In genomic region chr6:156687875-156688549, GRCh38 we compare ENCODE assay signal across 8 cellular contexts.
DNase-seq lines count a peak whose midpoint lies in the region; ATAC-seq and TF ChIP-seq lines count a peak whose summit lies in the region.

No MANE protein-coding gene starts in this region.

- no peaks in the 10 kb centered on the region for H4K20me1 ChIP-seq in neural cell (ENCODE audit: insufficient read depth)

- H2AFZ ChIP-seq in neural cell (ENCODE audit: low read depth, low read length): peak overlapping the region; percentile 34

- no peak overlapping the region for H3K27ac ChIP-seq in HUES6 (ENCODE audit: low read depth, low read length)
- H3K27ac ChIP-seq in foreskin keratinocyte: peak overlapping the region; percentile 77
- H3K27ac ChIP-seq in neural cell (ENCODE audit: low read length): peak overlapping the region; percentile 79

- ATAC-seq in foreskin keratinocyte (no peak), HG03097 (IDR thresholded peaks at IDR 0.05; ENCODE audit: low FRiP score, unreplicated experiment) (no peak), GM18519 (IDR thresholded peaks at IDR 0.05; ENCODE audit: low FRiP score, unreplicated experiment) (no peak)

- TF ChIP-seq RAD21 in neural cell (conservative IDR thresholded peaks at IDR 0.05): no peak

- intact Hi-C loops in Caco-2 (cut with micrococcal nuclease; ENCODE audit: unreplicated experiment): loop anchor here (1.0 kb wide), 3 partner anchors 31 to 333 kb away; partner anchors contain the start of gene ARID1B

- TF ChIP-seq CTCF in Caco-2 (IDR thresholded peaks at IDR 0.05; ENCODE audit: insufficient read depth in 1 of 2, low read depth in 1 of 2, low read length in 1 of 2, severe bottlenecking in 1 of 2, unreplicated experiment in 1 of 2) (no peak), foreskin keratinocyte (conservative IDR thresholded peaks at IDR 0.05) (no peak), neural cell (IDR thresholded peaks at IDR 0.05; ENCODE audit: poor library complexity, severe bottlenecking) (no peak)

- no peaks in the 10 kb centered on the region; the same call in 1 of the 2 replicates for H3K27me3 ChIP-seq in Caco-2 (replicated peaks; ENCODE audit: control insufficient read depth, insufficient read depth, low read length)
- no peaks in the 10 kb centered on the region for H3K27me3 ChIP-seq in HUES6 (ENCODE audit: control insufficient read depth, insufficient read depth, low read length)
- no peaks in the 10 kb centered on the region for H3K27me3 ChIP-seq in foreskin keratinocyte
- H3K27me3 ChIP-seq in neural cell (ENCODE audit: insufficient read depth, low read depth, low read length): no peaks in the 10 kb centered on the region

- H3K79me2 ChIP-seq in neural cell (replicated peaks; ENCODE audit: insufficient read depth, low read length): no peaks in the 10 kb centered on the region

- peak overlapping the region; percentile 30 for H3K4me2 ChIP-seq in neural cell (ENCODE audit: low read length)

- no peaks in the 10 kb centered on the region for H3K9me2 ChIP-seq in neural cell (ENCODE audit: insufficient read depth, low read length)

- no peaks in the 10 kb centered on the region for H3K27me3 Mint-ChIP-seq in Caco-2 (ENCODE audit: insufficient read depth, unreplicated experiment)
- H3K27me3 Mint-ChIP-seq in activated CD4-positive, alpha-beta memory T cell treated with anti-CD3 and anti-CD28 coated beads, Interleukin-2, amount 10 ng/mL, durations not matched to agents 7 days and 5 days: peaks cover 4% of the 10 kb centered on the region

- TF ChIP-seq EP300 in neural cell (conservative IDR thresholded peaks at IDR 0.05; ENCODE audit: poor library complexity, severe bottlenecking): no peak

- peak; percentile 37 to 39 for DNase-seq in Caco-2
- DNase-seq in activated CD4-positive, alpha-beta memory T cell treated with anti-CD3 and anti-CD28 coated beads, Interleukin-2, amount 10 ng/mL, durations not matched to agents 7 days and 5 days: no peak
- peak; percentile 2 to 32 for DNase-seq in foreskin keratinocyte
- no peak for DNase-seq in SIG-M5 (lab: John Stamatoyannopoulos, UW)

- H3K9me3 ChIP-seq in Caco-2: no peaks in the 10 kb centered on the region
- no peaks in the 10 kb centered on the region for H3K9me3 ChIP-seq in HUES6 (ENCODE audit: control insufficient read depth, insufficient read depth, low read depth, low read length)
- H3K9me3 ChIP-seq in neural cell (ENCODE audit: low read length): no peaks in the 10 kb centered on the region

- peaks cover 5% of the 10 kb centered on the region for H3F3A ChIP-seq in neural cell (ENCODE audit: insufficient read depth, low read length, poor library complexity, severe bottlenecking)

- H3K9me3 Mint-ChIP-seq in Caco-2 (ENCODE audit: unreplicated experiment): no peaks in the 10 kb centered on the region
- no peaks in the 10 kb centered on the region for H3K9me3 Mint-ChIP-seq in activated CD4-positive, alpha-beta memory T cell treated with anti-CD3 and anti-CD28 coated beads, Interleukin-2, amount 10 ng/mL, durations not matched to agents 7 days and 5 days

- H3K27ac Mint-ChIP-seq in Caco-2 (ENCODE audit: unreplicated experiment): peak overlapping the region; percentile 33
- peak overlapping the region; percentile 56 for H3K27ac Mint-ChIP-seq in activated CD4-positive, alpha-beta memory T cell treated with anti-CD3 and anti-CD28 coated beads, Interleukin-2, amount 10 ng/mL, durations not matched to agents 7 days and 5 days

- peak overlapping the region; percentile 79 for H3K4me3 ChIP-seq in Caco-2 (ENCODE audit: low read depth, low read length)
- H3K4me3 ChIP-seq in HUES6 (ENCODE audit: low read depth, low read length): peak overlapping the region; percentile 71
- peak overlapping the region; percentile 71 for H3K4me3 ChIP-seq in neural cell (ENCODE audit: low read length)

- H3K4me1 ChIP-seq in Caco-2: no peaks in the 10 kb centered on the region; the same call in 1 of the 2 replicates
- H3K4me1 ChIP-seq in HUES6 (ENCODE audit: control insufficient read depth, insufficient read depth, low read length): peaks cover 12% of the 10 kb centered on the region
- no peaks in the 10 kb centered on the region for H3K4me1 ChIP-seq in foreskin keratinocyte

- peak overlapping the region; percentile 75 for H3K4me3 Mint-ChIP-seq in Caco-2 (ENCODE audit: unreplicated experiment)
- H3K4me3 Mint-ChIP-seq in activated CD4-positive, alpha-beta memory T cell treated with anti-CD3 and anti-CD28 coated beads, Interleukin-2, amount 10 ng/mL, durations not matched to agents 7 days and 5 days: peak overlapping the region; percentile 69

- POLR2A ChIA-PET in Caco-2 (lab: Charles Lee): no interaction called here
- POLR2A ChIA-PET in activated CD4-positive, alpha-beta memory T cell treated with anti-CD3 and anti-CD28 coated beads, Interleukin-2, amount 10 ng/mL, durations not matched to agents 7 days and 5 days (lab: Charles Lee): interaction anchor here (1.0 to 4.0 kb wide), 3 partner anchors 90 to 333 kb away, joined by 3 to 45 read pairs (median 12); partner anchors contain the start of gene ARID1B

- H3K36me3 ChIP-seq in Caco-2 (ENCODE audit: control insufficient read depth, insufficient read depth, low read length) (no peaks in the 10 kb centered on the region), HUES6 (ENCODE audit: control insufficient read depth, insufficient read depth, low read length) (no peaks in the 10 kb centered on the region), neural cell (ENCODE audit: insufficient read depth, low read length) (no peaks in the 10 kb centered on the region)

- CTCF ChIA-PET in Caco-2 (lab: Charles Lee): no interaction called here
- CTCF ChIA-PET in activated CD4-positive, alpha-beta memory T cell treated with anti-CD3 and anti-CD28 coated beads, Interleukin-2, amount 10 ng/mL, durations not matched to agents 7 days and 5 days (lab: Charles Lee): no interaction called here

- BruUV-seq in Caco-2 (replicated peaks; lab: Mats Ljungman, UMichigan): no TSS peak

- peaks cover 17% of the 10 kb centered on the region for H3K4me1 Mint-ChIP-seq in Caco-2 (ENCODE audit: low read depth, unreplicated experiment)
- peaks cover 18% of the 10 kb centered on the region for H3K4me1 Mint-ChIP-seq in activated CD4-positive, alpha-beta memory T cell treated with anti-CD3 and anti-CD28 coated beads, Interleukin-2, amount 10 ng/mL, durations not matched to agents 7 days and 5 days

- no peaks in the 10 kb centered on the region for H3K36me3 Mint-ChIP-seq in Caco-2 (ENCODE audit: insufficient read depth, unreplicated experiment)
- H3K36me3 Mint-ChIP-seq in activated CD4-positive, alpha-beta memory T cell treated with anti-CD3 and anti-CD28 coated beads, Interleukin-2, amount 10 ng/mL, durations not matched to agents 7 days and 5 days (ENCODE audit: low read depth): no peaks in the 10 kb centered on the region

- peak overlapping the region; percentile 32 for H3K9ac ChIP-seq in HUES6 (ENCODE audit: low read length)
- H3K9ac ChIP-seq in neural cell (ENCODE audit: low read length): peak overlapping the region; percentile 75

TF ChIP-seq in neural cell, 6 proteins besides CTCF, POLR2A, EP300 and RAD21:
- no peak for TF ChIP-seq EZH2 (IDR thresholded peaks at IDR 0.05; ENCODE audit: borderline replicate concordance, insufficient read depth, low read length, poor library complexity, severe bottlenecking)

Comparison
In these comparisons a context has a peak if more than half of its experiments do, and no peak if none do; other contexts are left out.
1. DNase-seq: peak in Caco-2 (2 of 2) and foreskin keratinocyte (2 of 2); none in activated CD4-positive, alpha-beta memory T cell treated with anti-CD3 and anti-CD28 coated beads, Interleukin-2, amount 10 ng/mL, durations not matched to agents 7 days and 5 days (single experiment) and SIG-M5 (single experiment).
2. Peak in every context shown above with its lines, with median percentiles within 50 percentile points of each other: H3K4me3 ChIP-seq.